12 cellular contexts compared by ENCODE assay signal in genomic region chr11:130022799-130023198, GRCh38. TPM values are rescaled to one million over a fixed set of nuclear protein-coding genes. Genes with fewer than 3 reads are reported as not detected.
DNase-seq lines count a peak whose midpoint lies in the region; ATAC-seq and TF ChIP-seq lines count a peak whose summit lies in the region.
"Had no signal": no experiment of that assay in that cellular context is flagged by ENCODE, and none has a peak within 500 bp of the region (broad histone marks: within the 10 kb centered on the region; RNA-seq: fewer than 3 reads in every experiment).

No MANE protein-coding gene starts in this region.

- H3K36me3 ChIP-seq in Panc1 (ENCODE audit: control insufficient read depth, insufficient read depth, low read length) = no peaks in the 10 kb centered on the region
- H3K36me3 ChIP-seq in colonic mucosa = no peaks in the 10 kb centered on the region
- H3K36me3 ChIP-seq: WERI-Rb-1 had no signal

- CTCF ChIA-PET in Panc1 (lab: Charles Lee) = no interaction called here

- DNase-seq in Panc1 (ENCODE audit: low read depth, low spot score) = no peak
- DNase-seq in renal cortical epithelial cell (ENCODE audit: low read depth) = peak; percentile 72
- DNase-seq in T1000 (lab: John Stamatoyannopoulos, UW) = no peak
- DNase-seq in colonic mucosa = no peak
- no peak for DNase-seq in sciatic nerve (ENCODE audit: low spot score)
- DNase-seq in HUDEP-2 (lab: John Stamatoyannopoulos, UW; ENCODE audit: unreplicated experiment in 76 of 76) = no peak
- DNase-seq: caudate nucleus, left colon, NCI-H2081 treated with DMSO at 0.1 percent for 48 hours, WERI-Rb-1 had no signal

- POLR2A ChIA-PET in Panc1 (lab: Charles Lee) = interaction anchor here (0.6 kb wide), 1 partner anchor 9 kb away, joined by 4 read pairs; no protein-coding TSS in a partner anchor

- H3K27ac ChIP-seq in Panc1 (ENCODE audit: low read length) (no peak overlapping the region), colonic mucosa (no peak overlapping the region)
- H3K27ac ChIP-seq: WERI-Rb-1 had no signal

- ATAC-seq in GM18909 (IDR thresholded peaks at IDR 0.05; ENCODE audit: poor library complexity, unreplicated experiment) (peak; percentile 39), HG02610 (IDR thresholded peaks at IDR 0.05; ENCODE audit: unreplicated experiment) (peak; percentile 15), Panc1 (peak; percentile 62; the same call in 1 of the 2 replicates), sciatic nerve (no peak)
- ATAC-seq: left colon had no signal

- BruUV-seq in Panc1 (replicated peaks; lab: Mats Ljungman, UMichigan) = no TSS peak

- no peaks in the 10 kb centered on the region for H3K9me3 ChIP-seq in Panc1 (ENCODE audit: control insufficient read depth, insufficient read depth, low read depth, low read length)
- no peaks in the 10 kb centered on the region for H3K9me3 ChIP-seq in colonic mucosa

- H3K27me3 ChIP-seq in Panc1 (ENCODE audit: control insufficient read depth, insufficient read depth, low read length) = no peaks in the 10 kb centered on the region
- H3K27me3 ChIP-seq in colonic mucosa = no peaks in the 10 kb centered on the region

- H3K4me1 ChIP-seq in Panc1 (ENCODE audit: control insufficient read depth, insufficient read depth, low read length) (peaks cover 17% of the 10 kb centered on the region), colonic mucosa (no peaks in the 10 kb centered on the region)

- in situ Hi-C loops in Panc1 (cut with HindIII; ENCODE audit: low pct_unique_long_range_greater_than_20kb, low sequenced_read_pairs) = no loop called here

- intact Hi-C loops in Panc1 (cut with micrococcal nuclease; ENCODE audit: unreplicated experiment) (no loop called here), colonic mucosa (cut with DNase I) (no loop called here), sciatic nerve (cut with DNase I) (no loop called here)

- TF ChIP-seq CTCF in Panc1 (IDR thresholded peaks at IDR 0.05) = no peak
- no peak for TF ChIP-seq CTCF in colonic mucosa (IDR thresholded peaks at IDR 0.05)

- H3K9ac ChIP-seq in colonic mucosa (ENCODE audit: low read depth in 2 of 2, low read length in 2 of 2) = no peak overlapping the region

- H3K4me3 ChIP-seq in Panc1 (ENCODE audit: low read depth in 2 of 2, low read length in 2 of 2) = no peak overlapping the region
- no peak overlapping the region for H3K4me3 ChIP-seq in colonic mucosa

RNA-seq across cellular contexts. Expression of gene PRDM10, which starts 20.2 kb away (rescaled TPM):
- total RNA-seq in Panc1 (2021; ENCODE audit: unreplicated experiment) (12.5 TPM), renal cortical epithelial cell (3.6 and 10.0 TPM in 2 replicates), colonic mucosa (10 to 100 TPM; 11.0 to 18.3 TPM), sciatic nerve (12.3 TPM)
- polyA plus RNA-seq in Panc1 (2012; ENCODE audit: insufficient read length) = 8.6 TPM

RNA-seq across cellular contexts. Expression of gene APLP2, which starts 46.9 kb away (rescaled TPM):
- 589 TPM for total RNA-seq in Panc1 (2021; ENCODE audit: unreplicated experiment)
- 507 TPM for polyA plus RNA-seq in Panc1 (2012; ENCODE audit: insufficient read length)
- 426 and 1,085 TPM in 2 replicates for total RNA-seq in renal cortical epithelial cell
- total RNA-seq in colonic mucosa = 100 to 1,000 TPM; 285 to 388 TPM
- total RNA-seq in sciatic nerve = 222 TPM
